22 cellular contexts compared by ENCODE assay signal in the genomic region with DNA sequence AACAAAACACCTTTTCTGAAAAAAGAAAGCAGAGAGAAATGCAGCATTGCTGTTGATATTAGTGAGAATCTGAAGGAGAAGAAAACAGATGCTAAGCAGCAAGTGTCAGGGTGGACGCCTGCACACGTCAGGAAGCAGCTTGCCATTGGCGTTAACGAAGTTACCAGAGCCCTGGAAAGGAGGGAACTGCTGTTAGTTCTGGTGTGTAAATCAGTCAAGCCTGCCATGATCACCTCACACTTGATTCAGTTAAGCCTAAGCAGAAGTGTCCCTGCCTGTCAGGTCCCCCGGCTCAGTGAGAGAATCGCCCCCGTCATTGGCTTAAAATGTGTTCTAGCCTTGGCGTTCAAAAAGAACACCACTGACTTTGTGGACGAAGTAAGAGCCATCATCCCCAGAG. TPM values are rescaled to one million over a fixed set of nuclear protein-coding genes. Genes with fewer than 3 reads are reported as not detected.
"Had no signal": no experiment of that assay in that cellular context is flagged by ENCODE, and none has a peak within 500 bp of the region (broad histone marks: within the 10 kb centered on the region; RNA-seq: fewer than 3 reads in every experiment).

No MANE protein-coding gene starts in this region.

- H3K27me3 Mint-ChIP-seq: activated B cell treated with CpG ODN at 0.5 μM for 24 hours; activated naive CD8-positive, alpha-beta T cell treated with anti-CD3 and anti-CD28 coated beads, Interleukin-2, amount 10 ng/mL, durations not matched to agents 7 days and 5 days; dendritic cell treated with granulocyte-macrophage colony-stimulating factor and Interleukin-4, amounts not matched to agents 40 ng/mL and 50 ng/mL, for 4 days; effector memory CD8-positive, alpha-beta T cell had no signal

- H3K4me2 ChIP-seq: neural progenitor cell had no signal

- H3K9me3 ChIP-seq: gastrocnemius medialis, heart right ventricle, lower lobe of right lung, SJSA1, tibial artery had no signal

- H3K9ac ChIP-seq: neural progenitor cell had no signal

- H3K27ac ChIP-seq: brain microvascular endothelial cell, gastrocnemius medialis, heart right ventricle, lower lobe of right lung, neural progenitor cell, SJSA1, tibial artery had no signal

- H3K4me3 ChIP-seq: gastrocnemius medialis, heart right ventricle, lower lobe of right lung, neural progenitor cell, SJSA1, tibial artery had no signal

- H3K9me3 Mint-ChIP-seq: activated B cell treated with CpG ODN at 0.5 μM for 24 hours; activated naive CD8-positive, alpha-beta T cell treated with anti-CD3 and anti-CD28 coated beads, Interleukin-2, amount 10 ng/mL, durations not matched to agents 7 days and 5 days; dendritic cell treated with granulocyte-macrophage colony-stimulating factor and Interleukin-4, amounts not matched to agents 40 ng/mL and 50 ng/mL, for 4 days; effector memory CD8-positive, alpha-beta T cell; neural progenitor cell; T-helper 2 cell treated with Interferon-gamma antibody and Interleukin-4, amounts not matched to agents 5 μg/mL and 100 μg/mL, for 36 hours had no signal

- H2AFZ ChIP-seq: neural progenitor cell had no signal

- ATAC-seq: effector memory CD8-positive, alpha-beta T cell; gastrocnemius medialis; heart right ventricle; left cardiac atrium; lower lobe of right lung; sciatic nerve had no signal

- DNase-seq: activated B cell treated with CpG ODN at 0.5 μM for 24 hours; activated CD4-positive, alpha-beta T cell treated with anti-CD3 and anti-CD28 coated beads, Interleukin-2, amount 50 U/mL, for 48 hours; activated effector memory CD4-positive, alpha-beta T cell treated with Interleukin-2 at 50 U/mL for 16 hours; activated naive CD8-positive, alpha-beta T cell treated with anti-CD3 and anti-CD28 coated beads, Interleukin-2, amount 10 ng/mL, durations not matched to agents 7 days and 5 days; anterior cingulate cortex; brain microvascular endothelial cell; effector memory CD8-positive, alpha-beta T cell; gastrocnemius medialis; heart right ventricle; left cardiac atrium; lower lobe of right lung; midbrain; SW 1271; tibial artery had no signal

- H3K27me3 ChIP-seq: brain microvascular endothelial cell, gastrocnemius medialis, heart right ventricle, neural progenitor cell, SJSA1, tibial artery had no signal

- H3K27ac Mint-ChIP-seq: activated B cell treated with CpG ODN at 0.5 μM for 24 hours; activated naive CD8-positive, alpha-beta T cell treated with anti-CD3 and anti-CD28 coated beads, Interleukin-2, amount 10 ng/mL, durations not matched to agents 7 days and 5 days; dendritic cell treated with granulocyte-macrophage colony-stimulating factor and Interleukin-4, amounts not matched to agents 40 ng/mL and 50 ng/mL, for 4 days; neural progenitor cell; T-helper 2 cell treated with Interferon-gamma antibody and Interleukin-4, amounts not matched to agents 5 μg/mL and 100 μg/mL, for 36 hours had no signal

- H3K4me3 Mint-ChIP-seq: activated B cell treated with CpG ODN at 0.5 μM for 24 hours; activated naive CD8-positive, alpha-beta T cell treated with anti-CD3 and anti-CD28 coated beads, Interleukin-2, amount 10 ng/mL, durations not matched to agents 7 days and 5 days; dendritic cell treated with granulocyte-macrophage colony-stimulating factor and Interleukin-4, amounts not matched to agents 40 ng/mL and 50 ng/mL, for 4 days; effector memory CD8-positive, alpha-beta T cell; neural progenitor cell; T-helper 2 cell treated with Interferon-gamma antibody and Interleukin-4, amounts not matched to agents 5 μg/mL and 100 μg/mL, for 36 hours had no signal

RNA-seq across cellular contexts. Expression of a gene that starts 14.9 kb away (rescaled TPM):
- total RNA-seq: activated B cell treated with CpG ODN at 0.5 μM for 24 hours, gastrocnemius medialis, lower lobe of right lung had no signal

RNA-seq across cellular contexts. Expression of a gene that starts 59.8 kb away (rescaled TPM):
- total RNA-seq: activated B cell treated with CpG ODN at 0.5 μM for 24 hours, cerebellum, myocyte, pulmonary artery endothelial cell had no signal
